ENCODE assay signal across 13 cellular contexts in genomic region chr1:55694297-55694696, GRCh38.
DNase-seq lines count a peak whose midpoint lies in the region; TF ChIP-seq lines count a peak whose summit lies in the region.
"Had no signal": no experiment of that assay in that cellular context is flagged by ENCODE, and none has a peak within 500 bp of the region (broad histone marks: within the 10 kb centered on the region; RNA-seq: fewer than 3 reads in every experiment).

No MANE protein-coding gene starts in this region.

- CTCF ChIA-PET in RWPE1 (lab: Yijun Ruan, JAX): no interaction called here

- H3K36me3 ChIP-seq in testis (ENCODE audit: low read depth, missing control alignments): no peaks in the 10 kb centered on the region
- no peaks in the 10 kb centered on the region for H3K36me3 ChIP-seq in vagina

- H3K27ac ChIP-seq in RWPE1 (peak overlapping the region; percentile 54; the same call in 1 of the 2 replicates), testis (no peak overlapping the region), vagina (no peak overlapping the region)

- TF ChIP-seq POLR2A in testis (IDR thresholded peaks at IDR 0.05) (no peak), vagina (IDR thresholded peaks at IDR 0.05) (no peak)

- TF ChIP-seq CTCF in RWPE1 (conservative IDR thresholded peaks at IDR 0.05; ENCODE audit: low read depth): no peak
- TF ChIP-seq CTCF in fibroblast of villous mesenchyme (IDR thresholded peaks at IDR 0.05; ENCODE audit: insufficient read depth, low read depth, low read length): no peak
- no peak for TF ChIP-seq CTCF in testis (IDR thresholded peaks at IDR 0.05)
- TF ChIP-seq CTCF in vagina (IDR thresholded peaks at IDR 0.05): no peak

- peak; percentile 24 for DNase-seq in NCI-H1105 (lab: John Stamatoyannopoulos, UW)
- no peak for DNase-seq in RWPE1 (ENCODE audit: low spot score)
- DNase-seq in fibroblast of villous mesenchyme (ENCODE audit: low read depth): peak; percentile 76
- peak; percentile 77 for DNase-seq in testis
- DNase-seq in NCI-H2227 treated with DMSO at 0.1 percent for 48 hours (lab: John Stamatoyannopoulos, UW): no peak
- no peak for DNase-seq in amygdala (lab: John Stamatoyannopoulos, UW)
- no peak for DNase-seq in vagina (ENCODE audit: extremely low spot score in 2 of 2)
- DNase-seq: activated CD4-positive, alpha-beta T cell treated with anti-CD3 and anti-CD28 coated beads for 1 hour; CD8-positive, alpha-beta memory T cell; hypothalamus; midbrain; retina; T-cell had no signal

- POLR2A ChIA-PET in RWPE1 (lab: Yijun Ruan, JAX; ENCODE audit: low non-redundant PET): no interaction called here

- H3K9me3 ChIP-seq in testis: no peaks in the 10 kb centered on the region
- no peaks in the 10 kb centered on the region for H3K9me3 ChIP-seq in vagina

- H3K27me3 ChIP-seq in testis (no peaks in the 10 kb centered on the region), vagina (no peaks in the 10 kb centered on the region)

- WGBS in testis, 2 donors: 29 to 46% methylated on average over 2 of the region's 2 CpGs

- no peak overlapping the region for H3K4me3 ChIP-seq in fibroblast of villous mesenchyme (ENCODE audit: low read depth, low read length)
- no peak overlapping the region for H3K4me3 ChIP-seq in testis
- H3K4me3 ChIP-seq in vagina: no peak overlapping the region

- intact Hi-C loops in testis (cut with DNase I; ENCODE audit: low total_unique reads) (no loop called here), vagina (cut with DNase I) (no loop called here)

- H3K4me1 ChIP-seq in testis (peaks cover 28% of the 10 kb centered on the region), vagina (peaks cover 13% of the 10 kb centered on the region)

Comparison
In these comparisons a context has a peak if more than half of its experiments do, and no peak if none do; other contexts are left out.
1. DNase-seq: peak in NCI-H1105 (single experiment), fibroblast of villous mesenchyme (single experiment) and testis (single experiment); none in RWPE1 (single experiment), NCI-H2227 treated with DMSO at 0.1 percent for 48 hours (single experiment), amygdala (0 of 56) and vagina (0 of 2).